16 cellular contexts compared by ENCODE assay signal in the genomic region with DNA sequence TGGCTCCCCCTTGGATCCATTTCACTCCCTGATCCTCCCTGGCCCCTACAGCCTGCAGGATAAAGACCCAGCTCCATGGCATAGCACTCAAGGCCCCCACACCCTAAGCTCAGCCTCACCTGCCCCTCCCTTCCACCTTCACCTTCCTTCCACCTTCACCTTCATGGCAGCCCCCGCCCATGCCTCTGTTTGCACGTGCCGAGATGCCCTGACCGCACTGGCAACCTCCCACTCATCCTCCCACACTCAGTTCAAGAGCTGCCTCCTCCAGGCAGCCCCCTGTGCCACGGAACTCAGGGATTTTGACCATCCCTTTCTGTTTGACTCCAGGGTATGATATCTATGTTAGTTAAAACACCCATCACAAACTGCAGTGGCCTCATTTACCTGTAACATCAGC.
A peak's percentile ranks its signal among the peaks of the same experiment; 100 is the strongest.
DNase-seq lines count a peak whose midpoint lies in the region; ATAC-seq and TF ChIP-seq lines count a peak whose summit lies in the region.
"Had no signal": no experiment of that assay in that cellular context is flagged by ENCODE, and none has a peak within 500 bp of the region (broad histone marks: within the 10 kb centered on the region; RNA-seq: fewer than 3 reads in every experiment).

No MANE protein-coding gene starts in this region.

- TF ChIP-seq CTCF in activated CD8-positive, alpha-beta T cell treated with anti-CD3 and anti-CD28 coated beads for 36 hours (IDR thresholded peaks at IDR 0.05) = no peak
- TF ChIP-seq CTCF in CD4-positive, alpha-beta T cell (IDR thresholded peaks at IDR 0.05) = no peak
- no peak for TF ChIP-seq CTCF in activated B cell treated with CpG ODN at 0.5 μM for 24 hours (IDR thresholded peaks at IDR 0.05)
- no peak for TF ChIP-seq CTCF in suprapubic skin (IDR thresholded peaks at IDR 0.05)

- H3K27me3 Mint-ChIP-seq in activated CD8-positive, alpha-beta T cell treated with anti-CD3 and anti-CD28 coated beads for 36 hours = no peaks in the 10 kb centered on the region
- H3K27me3 Mint-ChIP-seq in activated CD8-positive, alpha-beta T cell treated with anti-CD3 and anti-CD28 coated beads, Interleukin-2, amount 10 ng/mL, durations not matched to agents 7 days and 5 days (ENCODE audit: low read depth) = no peaks in the 10 kb centered on the region
- H3K27me3 Mint-ChIP-seq in CD4-positive, alpha-beta T cell = no peaks in the 10 kb centered on the region
- H3K27me3 Mint-ChIP-seq in activated B cell treated with CpG ODN at 0.5 μM for 24 hours (no peaks in the 10 kb centered on the region), memory B cell (no peaks in the 10 kb centered on the region)

- TF ChIP-seq EP300 in suprapubic skin (IDR thresholded peaks at IDR 0.05) = no peak

- DNase-seq in activated CD8-positive, alpha-beta T cell treated with anti-CD3 and anti-CD28 coated beads for 36 hours = no peak
- no peak for DNase-seq in activated CD8-positive, alpha-beta T cell treated with anti-CD3 and anti-CD28 coated beads, Interleukin-2, amount 10 ng/mL, durations not matched to agents 7 days and 5 days
- DNase-seq in CD4-positive, alpha-beta T cell = no peak
- no peak for DNase-seq in activated B cell treated with CpG ODN at 0.5 μM for 24 hours
- no peak for DNase-seq in memory B cell (ENCODE audit: low spot score in 2 of 2)
- no peak for DNase-seq in stimulated activated CD4-positive, alpha-beta T cell treated with anti-CD3 and anti-CD28 coated beads, Interleukin-4, amount 100 ng/mL, for 24 hours
- no peak for DNase-seq in pons (ENCODE audit: low spot score)
- DNase-seq in suprapubic skin (ENCODE audit: low spot score in 2 of 2) = no peak
- DNase-seq: Caco-2, EL, NCI-H1048, NCI-H2081 treated with DMSO at 0.1 percent for 48 hours, NCI-H510A treated with DMSO at 0.1 percent for 48 hours, NCI-H82, PC-9 had no signal

- no peak for TF ChIP-seq POLR2A in suprapubic skin (IDR thresholded peaks at IDR 0.05)

- no peaks in the 10 kb centered on the region for H3K9me3 ChIP-seq in CD4-positive, alpha-beta T cell (ENCODE audit: control insufficient read depth, low read length)
- H3K9me3 ChIP-seq in suprapubic skin = no peaks in the 10 kb centered on the region
- H3K9me3 ChIP-seq: BLaER1 treated with 17β-estradiol and CSF1 and Interleukin-3, amounts not matched to agents 10 nM and 100 nM; Caco-2 had no signal

- H3K4me1 ChIP-seq in suprapubic skin = no peaks in the 10 kb centered on the region
- H3K4me1 ChIP-seq: Caco-2 had no signal

- no peak overlapping the region for H3K4me3 ChIP-seq in suprapubic skin
- H3K4me3 ChIP-seq: BLaER1 treated with 17β-estradiol and CSF1 and Interleukin-3, amounts not matched to agents 10 nM and 100 nM; PC-9 had no signal

- intact Hi-C loops in activated CD8-positive, alpha-beta T cell treated with anti-CD3 and anti-CD28 coated beads for 36 hours (cut with micrococcal nuclease) = no loop called here
- intact Hi-C loops in CD4-positive, alpha-beta T cell (cut with DNase I, micrococcal nuclease) = no loop called here
- intact Hi-C loops in activated B cell treated with CpG ODN at 0.5 μM for 24 hours (cut with micrococcal nuclease) = no loop called here

- peaks cover 49% of the 10 kb centered on the region for H3K36me3 Mint-ChIP-seq in activated CD8-positive, alpha-beta T cell treated with anti-CD3 and anti-CD28 coated beads for 36 hours (ENCODE audit: low read depth)
- peaks cover 74% of the 10 kb centered on the region for H3K36me3 Mint-ChIP-seq in activated CD8-positive, alpha-beta T cell treated with anti-CD3 and anti-CD28 coated beads, Interleukin-2, amount 10 ng/mL, durations not matched to agents 7 days and 5 days (ENCODE audit: low read depth)
- H3K36me3 Mint-ChIP-seq in CD4-positive, alpha-beta T cell (ENCODE audit: low read depth) = peaks cover 100% of the 10 kb centered on the region
- H3K36me3 Mint-ChIP-seq in activated B cell treated with CpG ODN at 0.5 μM for 24 hours (ENCODE audit: low read depth) (peaks cover 99% of the 10 kb centered on the region), memory B cell (peaks cover 41% of the 10 kb centered on the region)

- no peak overlapping the region for H3K27ac ChIP-seq in CD4-positive, alpha-beta T cell (ENCODE audit: low read depth, low read length)
- H3K27ac ChIP-seq in suprapubic skin = no peak overlapping the region
- H3K27ac ChIP-seq: BLaER1 treated with 17β-estradiol and CSF1 and Interleukin-3, amounts not matched to agents 10 nM and 100 nM; PC-9 had no signal

- peaks cover under 1% of the 10 kb centered on the region for H3K4me1 Mint-ChIP-seq in activated CD8-positive, alpha-beta T cell treated with anti-CD3 and anti-CD28 coated beads for 36 hours (ENCODE audit: low read depth)
- H3K4me1 Mint-ChIP-seq in activated CD8-positive, alpha-beta T cell treated with anti-CD3 and anti-CD28 coated beads, Interleukin-2, amount 10 ng/mL, durations not matched to agents 7 days and 5 days (ENCODE audit: low read depth) = peaks cover 17% of the 10 kb centered on the region
- H3K4me1 Mint-ChIP-seq in CD4-positive, alpha-beta T cell (ENCODE audit: low read depth) = peaks cover 13% of the 10 kb centered on the region
- peaks cover 14% of the 10 kb centered on the region for H3K4me1 Mint-ChIP-seq in activated B cell treated with CpG ODN at 0.5 μM for 24 hours
- H3K4me1 Mint-ChIP-seq in memory B cell = peaks cover 18% of the 10 kb centered on the region

- H3K27ac Mint-ChIP-seq in activated CD8-positive, alpha-beta T cell treated with anti-CD3 and anti-CD28 coated beads for 36 hours = peak overlapping the region; percentile 42
- H3K27ac Mint-ChIP-seq in activated CD8-positive, alpha-beta T cell treated with anti-CD3 and anti-CD28 coated beads, Interleukin-2, amount 10 ng/mL, durations not matched to agents 7 days and 5 days = no peak overlapping the region
- H3K27ac Mint-ChIP-seq in CD4-positive, alpha-beta T cell = peak overlapping the region; percentile 73
- H3K27ac Mint-ChIP-seq in activated B cell treated with CpG ODN at 0.5 μM for 24 hours (peak overlapping the region; percentile 7), memory B cell (peak overlapping the region; percentile 38)

- no peaks in the 10 kb centered on the region for H3K27me3 ChIP-seq in CD4-positive, alpha-beta T cell (ENCODE audit: control insufficient read depth, insufficient read depth, low read length)
- no peaks in the 10 kb centered on the region for H3K27me3 ChIP-seq in suprapubic skin
- H3K27me3 ChIP-seq: BLaER1 treated with 17β-estradiol and CSF1 and Interleukin-3, amounts not matched to agents 10 nM and 100 nM had no signal

- CTCF ChIA-PET in activated CD8-positive, alpha-beta T cell treated with anti-CD3 and anti-CD28 coated beads for 36 hours (lab: Charles Lee) = no interaction called here
- CTCF ChIA-PET in activated CD8-positive, alpha-beta T cell treated with anti-CD3 and anti-CD28 coated beads, Interleukin-2, amount 10 ng/mL, durations not matched to agents 7 days and 5 days (lab: Charles Lee) = no interaction called here
- CTCF ChIA-PET in CD4-positive, alpha-beta T cell (lab: Charles Lee) = interaction anchor here (0.7 kb wide), 1 partner anchor 124 kb away, joined by 3 read pairs; no protein-coding TSS in a partner anchor
- CTCF ChIA-PET in activated B cell treated with CpG ODN at 0.5 μM for 24 hours (lab: Charles Lee) = no interaction called here

- POLR2A ChIA-PET in activated CD8-positive, alpha-beta T cell treated with anti-CD3 and anti-CD28 coated beads for 36 hours (lab: Charles Lee) = no interaction called here
- POLR2A ChIA-PET in activated CD8-positive, alpha-beta T cell treated with anti-CD3 and anti-CD28 coated beads, Interleukin-2, amount 10 ng/mL, durations not matched to agents 7 days and 5 days (lab: Charles Lee) = no interaction called here
- POLR2A ChIA-PET in CD4-positive, alpha-beta T cell (lab: Charles Lee) = no interaction called here
- POLR2A ChIA-PET in activated B cell treated with CpG ODN at 0.5 μM for 24 hours (lab: Charles Lee) = no interaction called here

- ATAC-seq in activated CD8-positive, alpha-beta T cell treated with anti-CD3 and anti-CD28 coated beads for 36 hours = no peak
- ATAC-seq in activated CD8-positive, alpha-beta T cell treated with anti-CD3 and anti-CD28 coated beads, Interleukin-2, amount 10 ng/mL, durations not matched to agents 7 days and 5 days = no peak
- no peak for ATAC-seq in CD4-positive, alpha-beta T cell (ENCODE audit: poor library complexity)
- ATAC-seq in activated B cell treated with CpG ODN at 0.5 μM for 24 hours (ENCODE audit: low read depth) (no peak), memory B cell (ENCODE audit: low read depth) (no peak)

- H3K4me3 Mint-ChIP-seq in activated CD8-positive, alpha-beta T cell treated with anti-CD3 and anti-CD28 coated beads for 36 hours = no peak overlapping the region
- H3K4me3 Mint-ChIP-seq in activated CD8-positive, alpha-beta T cell treated with anti-CD3 and anti-CD28 coated beads, Interleukin-2, amount 10 ng/mL, durations not matched to agents 7 days and 5 days = no peak overlapping the region
- H3K4me3 Mint-ChIP-seq in CD4-positive, alpha-beta T cell = no peak overlapping the region
- H3K4me3 Mint-ChIP-seq in activated B cell treated with CpG ODN at 0.5 μM for 24 hours = no peak overlapping the region
- H3K4me3 Mint-ChIP-seq in memory B cell = no peak overlapping the region

- H3K9me3 Mint-ChIP-seq in activated CD8-positive, alpha-beta T cell treated with anti-CD3 and anti-CD28 coated beads for 36 hours = no peaks in the 10 kb centered on the region
- H3K9me3 Mint-ChIP-seq in activated CD8-positive, alpha-beta T cell treated with anti-CD3 and anti-CD28 coated beads, Interleukin-2, amount 10 ng/mL, durations not matched to agents 7 days and 5 days (ENCODE audit: insufficient read depth) = no peaks in the 10 kb centered on the region
- H3K9me3 Mint-ChIP-seq in CD4-positive, alpha-beta T cell = no peaks in the 10 kb centered on the region
- H3K9me3 Mint-ChIP-seq in activated B cell treated with CpG ODN at 0.5 μM for 24 hours = no peaks in the 10 kb centered on the region
- no peaks in the 10 kb centered on the region for H3K9me3 Mint-ChIP-seq in memory B cell

- peaks cover 88% of the 10 kb centered on the region for H3K36me3 ChIP-seq in suprapubic skin

- 77% methylated on average over 5 of the region's 5 CpGs for WGBS in suprapubic skin
